In the genomic region with DNA sequence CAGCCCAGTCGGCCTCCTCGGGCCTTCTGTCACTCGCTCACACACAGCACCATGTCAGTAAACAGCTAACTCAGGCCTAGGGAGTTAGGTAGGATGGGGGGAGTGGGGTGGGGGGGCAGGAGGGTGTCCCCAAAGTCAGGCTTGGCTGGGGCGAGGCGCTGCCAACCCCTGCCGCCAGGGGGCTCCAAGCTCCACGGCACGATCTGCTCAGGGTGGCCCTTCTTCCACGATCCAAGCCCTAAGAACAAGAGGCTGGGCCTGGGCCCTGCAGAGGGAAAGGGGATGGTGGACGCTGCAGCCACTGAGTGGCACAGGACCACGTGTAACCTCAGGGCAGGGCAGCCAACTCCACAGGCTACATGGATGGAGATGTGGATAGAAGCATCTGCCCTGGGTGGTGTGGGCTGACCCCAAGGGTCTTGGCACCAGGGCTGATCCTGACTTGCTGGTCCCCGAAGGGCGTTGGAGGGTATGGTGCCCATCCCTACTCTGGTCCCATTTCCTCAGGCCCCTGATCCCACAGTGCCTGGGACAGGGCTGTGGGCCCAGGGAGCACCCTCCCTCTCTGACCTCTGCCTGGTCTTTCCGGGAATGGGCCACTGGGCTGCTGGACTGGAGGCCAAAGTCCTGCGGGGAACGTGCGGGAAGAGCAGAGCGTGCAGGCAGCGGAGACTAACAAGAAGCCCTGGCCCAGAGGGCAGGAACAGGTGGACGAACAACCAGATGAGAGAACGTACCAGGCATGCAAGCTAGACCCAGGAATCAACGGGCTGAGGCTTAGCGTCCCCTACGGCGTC, we compare ENCODE assay signal across 8 cellular contexts. TPM values are rescaled to one million over a fixed set of nuclear protein-coding genes. Genes with fewer than 3 reads are reported as not detected.
A peak's percentile ranks its signal among the peaks of the same experiment; 100 is the strongest.
DNase-seq lines count a peak whose midpoint lies in the region; ATAC-seq and TF ChIP-seq lines count a peak whose summit lies in the region.

No MANE protein-coding gene starts in this region.

- peak; percentile 86 for TF ChIP-seq CTCF in HEK293 (tag by site-specific recombination; IDR thresholded peaks at IDR 0.05)
- TF ChIP-seq CTCF in psoas muscle (IDR thresholded peaks at IDR 0.05) = peak; percentile 92

- 43 to 54% (median 52%) methylated on average over 25 of the region's 25 CpGs for WGBS in psoas muscle, 3 donors

- H3K36me3 ChIP-seq in BLaER1 treated with 17β-estradiol and CSF1 and Interleukin-3, amounts not matched to agents 10 nM and 100 nM = peaks cover 30 to 77% (median 57%) of the 10 kb centered on the region in 11 experiments
- H3K36me3 ChIP-seq in HEK293 (ENCODE audit: control insufficient read depth in 2 of 2, insufficient read depth in 1 of 2, low read length in 2 of 2) = peaks cover 0 to 79% of the 10 kb centered on the region in 2 experiments; a peak in 1 of 3 replicates
- peaks cover 44% of the 10 kb centered on the region for H3K36me3 ChIP-seq in SJSA1
- peaks cover 0 to 78% of the 10 kb centered on the region in 2 donors for H3K36me3 ChIP-seq in psoas muscle (ENCODE audit: insufficient read depth in 1 of 2, low read depth in 1 of 2)

- H3K27ac ChIP-seq in BLaER1 treated with 17β-estradiol and CSF1 and Interleukin-3, amounts not matched to agents 10 nM and 100 nM = peak overlapping the region in 3 of 11 experiments; percentile 38 to 45 (median 40); a peak in 4 of 22 replicates
- H3K27ac ChIP-seq in HEK293 (ENCODE audit: extremely low read depth, low read depth, low read length) (no peak overlapping the region), SJSA1 (no peak overlapping the region), psoas muscle (no peak overlapping the region)

- no peak overlapping the region for H3K4me3 ChIP-seq in BLaER1 treated with 17β-estradiol and CSF1 and Interleukin-3, amounts not matched to agents 10 nM and 100 nM
- H3K4me3 ChIP-seq in HEK293 (ENCODE audit: low read depth, low read length) (no peak overlapping the region), SJSA1 (no peak overlapping the region), psoas muscle (no peak overlapping the region)

- H3K4me1 ChIP-seq in BLaER1 treated with 17β-estradiol and CSF1 and Interleukin-3, amounts not matched to agents 10 nM and 100 nM = peaks cover 26 to 53% (median 34%) of the 10 kb centered on the region in 10 experiments
- H3K4me1 ChIP-seq in HEK293 (ENCODE audit: control insufficient read depth, insufficient read depth, low read length) (no peaks in the 10 kb centered on the region), SJSA1 (replicated peaks) (0 out of 2 replicates have a peak, but pooled peaks cover 3% of the 10 kb centered on the region), psoas muscle (no peaks in the 10 kb centered on the region)

- no peaks in the 10 kb centered on the region for H3K27me3 ChIP-seq in BLaER1 treated with 17β-estradiol and CSF1 and Interleukin-3, amounts not matched to agents 10 nM and 100 nM
- H3K27me3 ChIP-seq in SJSA1 (replicated peaks) (no peaks in the 10 kb centered on the region), psoas muscle (ENCODE audit: insufficient read depth in 3 of 3, low read length in 2 of 3) (no peaks in the 10 kb centered on the region)

- ATAC-seq in Right ventricle myocardium inferior (peak; percentile 76), psoas muscle (peak; percentile 76 to 85 (median 78)), HG02938 (IDR thresholded peaks at IDR 0.05; ENCODE audit: unreplicated experiment) (no peak), GM18909 (IDR thresholded peaks at IDR 0.05; ENCODE audit: poor library complexity, unreplicated experiment) (no peak)

- peaks cover 6% of the 10 kb centered on the region for H3K4me1 Mint-ChIP-seq in activated naive CD4-positive, alpha-beta T cell treated with anti-CD3 and anti-CD28 coated beads for 36 hours (ENCODE audit: low read depth)

- H3K9ac ChIP-seq in BLaER1 treated with 17β-estradiol and CSF1 and Interleukin-3, amounts not matched to agents 10 nM and 100 nM = peak overlapping the region in 6 of 11 experiments; percentile 15 to 41 (median 30); a peak in 7 of 22 replicates

- H3K4me2 ChIP-seq in BLaER1 treated with 17β-estradiol and CSF1 and Interleukin-3, amounts not matched to agents 10 nM and 100 nM = 0 out of 22 replicates have a peak overlapping the region, but pooled peaks of 2 of the 11 experiments have one; percentile 7 to 15

- H3K9me3 Mint-ChIP-seq in activated naive CD4-positive, alpha-beta T cell treated with anti-CD3 and anti-CD28 coated beads for 36 hours = no peaks in the 10 kb centered on the region

- intact Hi-C loops in activated naive CD4-positive, alpha-beta T cell treated with anti-CD3 and anti-CD28 coated beads for 36 hours (cut with micrococcal nuclease) = loop anchor here (1.0 to 2.0 kb wide), 6 partner anchors 43 to 314 kb away; partner anchors contain the start of gene RTN4R
- intact Hi-C loops in Right ventricle myocardium inferior (cut with DNase I) = loop anchor here (1.0 kb wide), 1 partner anchor 43 kb away; no protein-coding TSS in a partner anchor
- intact Hi-C loops in psoas muscle (cut with DNase I) = loop anchor here (1.0 to 5.0 kb wide), 3 partner anchors 12 to 157 kb away; no protein-coding TSS in a partner anchor

- peak; percentile 44 to 72 for DNase-seq in SJSA1 (ENCODE audit: low read depth in 1 of 2, low spot score in 2 of 2)
- peak; percentile 83 for DNase-seq in activated naive CD4-positive, alpha-beta T cell treated with anti-CD3 and anti-CD28 coated beads for 36 hours
- DNase-seq in Right ventricle myocardium inferior (ENCODE audit: missing footprints) = peak; percentile 83
- peak; percentile 74 to 86 for DNase-seq in psoas muscle

- no peak overlapping the region for H3K4me3 Mint-ChIP-seq in activated naive CD4-positive, alpha-beta T cell treated with anti-CD3 and anti-CD28 coated beads for 36 hours

- H3K36me3 Mint-ChIP-seq in activated naive CD4-positive, alpha-beta T cell treated with anti-CD3 and anti-CD28 coated beads for 36 hours (ENCODE audit: low read depth) = peaks cover 7% of the 10 kb centered on the region

- POLR2A ChIA-PET in HEK293 (lab: Yijun Ruan, JAX) = interaction anchor here (1.0 to 5.8 kb wide), 2 partner anchors 13 to 42 kb away, joined by 4 to 26 read pairs; no protein-coding TSS in a partner anchor

- H3K27ac Mint-ChIP-seq in activated naive CD4-positive, alpha-beta T cell treated with anti-CD3 and anti-CD28 coated beads for 36 hours = no peak overlapping the region

- peaks cover 9 to 86% (median 45%) of the 10 kb centered on the region in 11 experiments; a peak in 19 of 22 replicates for H4K20me1 ChIP-seq in BLaER1 treated with 17β-estradiol and CSF1 and Interleukin-3, amounts not matched to agents 10 nM and 100 nM

- H3K9me3 ChIP-seq in BLaER1 treated with 17β-estradiol and CSF1 and Interleukin-3, amounts not matched to agents 10 nM and 100 nM (replicated peaks in 1 of 11) = no peaks in the 10 kb centered on the region
- H3K9me3 ChIP-seq in HEK293 (ENCODE audit: control insufficient read depth, insufficient read depth, low read depth, low read length) (no peaks in the 10 kb centered on the region), SJSA1 (replicated peaks) (no peaks in the 10 kb centered on the region), psoas muscle (no peaks in the 10 kb centered on the region)

- H3K27me3 Mint-ChIP-seq in activated naive CD4-positive, alpha-beta T cell treated with anti-CD3 and anti-CD28 coated beads for 36 hours (ENCODE audit: low read depth) = no peaks in the 10 kb centered on the region

- CTCF ChIA-PET in HEK293 (lab: Yijun Ruan, JAX) = interaction anchor here (0.5 to 12.8 kb wide), 15 partner anchors 13 to 447 kb away, joined by 3 to 150 read pairs (median 3); partner anchors contain the start of gene TANGO2
- CTCF ChIA-PET in activated naive CD4-positive, alpha-beta T cell treated with anti-CD3 and anti-CD28 coated beads for 36 hours (lab: Charles Lee) = interaction anchor here (0.6 to 2.3 kb wide), 12 partner anchors 8 to 941 kb away, joined by 3 to 9 read pairs (median 4); no protein-coding TSS in a partner anchor

TF ChIP-seq in HEK293, 187 proteins besides CTCF, POLR2A, EP300 and RAD21 (continues in another document):
- TF ChIP-seq GLI2 (tag by site-specific recombination; IDR thresholded peaks at IDR 0.05; ENCODE audit: borderline replicate concordance, low read depth) (no peak), PRDM6 (tag by site-specific recombination; IDR thresholded peaks at IDR 0.05) (no peak)

RNA-seq across cellular contexts. Expression of gene TXNRD2, which starts 29.1 kb away (rescaled TPM):
- 25.5 and 42.5 TPM in 2 replicates for total RNA-seq in SJSA1 (2014; rRNA removed; shearing (Covaris generic))
- 10 to 100 TPM; 22.9 to 23.6 TPM for total RNA-seq in activated naive CD4-positive, alpha-beta T cell treated with anti-CD3 and anti-CD28 coated beads for 36 hours
- total RNA-seq in Right ventricle myocardium inferior (40.9 TPM), psoas muscle (10 to 100 TPM; 18.4 to 35.1 (median 24.5) TPM)
- polyA plus RNA-seq in psoas muscle = 10 to 100 TPM; 13.7 to 23.5 (median 16.0) TPM

RNA-seq across cellular contexts. Expression of gene COMT, which starts 29.1 kb away (rescaled TPM):
- total RNA-seq in SJSA1 (2014; rRNA removed; shearing (Covaris generic)) = 288 and 492 TPM in 2 replicates
- total RNA-seq in activated naive CD4-positive, alpha-beta T cell treated with anti-CD3 and anti-CD28 coated beads for 36 hours = 10 to 100 TPM; 53.7 to 56.8 TPM
- total RNA-seq in Right ventricle myocardium inferior (104 TPM), psoas muscle (100 to 1,000 TPM in 2 of 4 donors, 10 to 100 TPM in 2; 63.6 to 146 (median 115) TPM)
- 100 to 1,000 TPM; 100 to 142 (median 117) TPM for polyA plus RNA-seq in psoas muscle

RNA-seq across cellular contexts. Expression of gene ARVCF, which starts 45.9 kb away (rescaled TPM):
- 1.4 and 3.0 TPM in 2 replicates for total RNA-seq in SJSA1 (2014; rRNA removed; shearing (Covaris generic))
- total RNA-seq in activated naive CD4-positive, alpha-beta T cell treated with anti-CD3 and anti-CD28 coated beads for 36 hours = 1 to 10 TPM; 2.0 to 2.6 TPM
- total RNA-seq in Right ventricle myocardium inferior = 30.5 TPM
- 10 to 100 TPM in 2 of 4 donors, 1 to 10 TPM in 2; 8.7 to 28.0 (median 14.8) TPM for total RNA-seq in psoas muscle
- polyA plus RNA-seq in psoas muscle = 1 to 10 TPM; 3.6 to 7.3 (median 7.0) TPM

RNA-seq across cellular contexts. Expression of gene TANGO2, which starts 50.2 kb away (rescaled TPM):
- 19.6 and 36.9 TPM in 2 replicates for total RNA-seq in SJSA1 (2014; rRNA removed; shearing (Covaris generic))
- total RNA-seq in activated naive CD4-positive, alpha-beta T cell treated with anti-CD3 and anti-CD28 coated beads for 36 hours = 10 to 100 TPM; 16.0 to 19.0 TPM
- 54.6 TPM for total RNA-seq in Right ventricle myocardium inferior
- 10 to 100 TPM; 20.6 to 41.0 (median 36.4) TPM for total RNA-seq in psoas muscle
- polyA plus RNA-seq in psoas muscle = 10 to 100 TPM; 28.2 to 73.3 (median 28.5) TPM

Comparison
In these comparisons a context has a peak if more than half of its experiments do, and no peak if none do; other contexts are left out.
1. ATAC-seq: peak in Right ventricle myocardium inferior (single experiment) and psoas muscle (4 of 4); none in HG02938 (single experiment) and GM18909 (single experiment).
2. Peak in every context shown above with its lines, with median percentiles within 50 percentile points of each other: DNase-seq.